34 cellular contexts compared by ENCODE assay signal in genomic region chr7:13541326-13541725, GRCh38.
"Had no signal": no experiment of that assay in that cellular context is flagged by ENCODE, and none has a peak within 500 bp of the region (broad histone marks: within the 10 kb centered on the region; RNA-seq: fewer than 3 reads in every experiment).

No MANE protein-coding gene starts in this region.

- H3K9me3 ChIP-seq: breast epithelium, colonic mucosa, esophagus squamous epithelium, gastrocnemius medialis, heart left ventricle had no signal

- H3K27ac ChIP-seq: breast epithelium, cardiac muscle cell, colonic mucosa, epithelial cell of prostate, esophagus squamous epithelium, gastrocnemius medialis, heart left ventricle had no signal

- H3K4me1 ChIP-seq: breast epithelium, colonic mucosa, esophagus squamous epithelium, gastrocnemius medialis, heart left ventricle had no signal

- H3K4me3 Mint-ChIP-seq: activated CD4-positive, alpha-beta memory T cell treated with anti-CD3 and anti-CD28 coated beads, Interleukin-2, amount 10 ng/mL, durations not matched to agents 7 days and 5 days; activated CD4-positive, alpha-beta T cell treated with anti-CD3 and anti-CD28 coated beads for 36 hours; activated CD4-positive, alpha-beta T cell treated with anti-CD3 and anti-CD28 coated beads, Interleukin-2, amount 10 ng/mL, durations not matched to agents 24 days and 14 days; activated naive CD8-positive, alpha-beta T cell; activated T-cell treated with anti-CD3 and anti-CD28 coated beads, Interleukin-2, amount 50 U/mL, for 4 hours; activated T-helper 17 cell treated with anti-CD3 and anti-CD28 coated beads, Interleukin-2, amount 50 U/mL, for 72 hours; brain; T-helper 17 cell; T-helper 2 cell treated with Interferon-gamma antibody and Interleukin-4, amounts not matched to agents 5 μg/mL and 100 μg/mL, for 36 hours had no signal

- H3K27me3 ChIP-seq: breast epithelium, cardiac muscle cell, colonic mucosa, esophagus squamous epithelium, gastrocnemius medialis, heart left ventricle had no signal

- ATAC-seq: activated CD4-positive, alpha-beta T cell treated with anti-CD3 and anti-CD28 coated beads for 36 hours; activated T-cell treated with anti-CD3 and anti-CD28 coated beads, Interleukin-2, amount 50 U/mL, for 4 hours; activated T-helper 17 cell treated with anti-CD3 and anti-CD28 coated beads, Interleukin-2, amount 50 U/mL, for 72 hours; gastrocnemius medialis; heart left ventricle; T-helper 17 cell had no signal

- H3K27me3 Mint-ChIP-seq: activated CD4-positive, alpha-beta memory T cell treated with anti-CD3 and anti-CD28 coated beads, Interleukin-2, amount 10 ng/mL, durations not matched to agents 7 days and 5 days; activated CD4-positive, alpha-beta T cell treated with anti-CD3 and anti-CD28 coated beads for 36 hours; activated CD4-positive, alpha-beta T cell treated with anti-CD3 and anti-CD28 coated beads, Interleukin-2, amount 10 ng/mL, durations not matched to agents 24 days and 14 days; activated naive CD8-positive, alpha-beta T cell; activated T-helper 17 cell treated with anti-CD3 and anti-CD28 coated beads, Interleukin-2, amount 50 U/mL, for 72 hours; brain; T-helper 17 cell had no signal

- DNase-seq: activated CD4-positive, alpha-beta memory T cell treated with anti-CD3 and anti-CD28 coated beads, Interleukin-2, amount 10 ng/mL, durations not matched to agents 7 days and 5 days; activated CD4-positive, alpha-beta T cell treated with anti-CD3 and anti-CD28 coated beads for 36 hours; activated CD4-positive, alpha-beta T cell treated with anti-CD3 and anti-CD28 coated beads, Interleukin-2, amount 10 ng/mL, durations not matched to agents 24 days and 14 days; activated CD4-positive, CD25-positive, alpha-beta regulatory T cell; activated CD4-positive, CD25-positive, alpha-beta regulatory T cell treated with anti-CD3 and anti-CD28 coated beads, Interleukin-2, amount 50 U/mL, for 72 hours; activated effector memory CD4-positive, alpha-beta T cell treated with Interleukin-2 at 50 U/mL for 16 hours; activated gamma-delta T cell treated with Interleukin-2 at 50 U/mL for 16 hours; activated naive CD4-positive, alpha-beta T cell treated with anti-CD3 and anti-CD28 coated beads, Interleukin-2, amount 50 U/mL, for 16 hours; activated naive CD4-positive, alpha-beta T cell treated with Interleukin-2 at 50 U/mL for 16 hours; activated T-cell treated with anti-CD3 and anti-CD28 coated beads, Interleukin-2, amount 50 U/mL, for 4 hours; amygdala; aorta; central memory CD4-positive, alpha-beta T cell; cerebellar nuclear complex; colonic mucosa; effector CD8-positive, alpha-beta T cell; esophagus squamous epithelium; foreskin fibroblast; gastrocnemius medialis; glutamatergic neuron; heart left ventricle; hypothalamus; T-helper 1 cell; T-helper 17 cell; T1000 had no signal

- H3K36me3 ChIP-seq: breast epithelium, cardiac muscle cell, colonic mucosa, esophagus squamous epithelium, gastrocnemius medialis, heart left ventricle had no signal

- H3K27ac Mint-ChIP-seq: activated CD4-positive, alpha-beta memory T cell treated with anti-CD3 and anti-CD28 coated beads, Interleukin-2, amount 10 ng/mL, durations not matched to agents 7 days and 5 days; activated CD4-positive, alpha-beta T cell treated with anti-CD3 and anti-CD28 coated beads for 36 hours; activated CD4-positive, alpha-beta T cell treated with anti-CD3 and anti-CD28 coated beads, Interleukin-2, amount 10 ng/mL, durations not matched to agents 24 days and 14 days; activated naive CD8-positive, alpha-beta T cell; activated T-helper 17 cell treated with anti-CD3 and anti-CD28 coated beads, Interleukin-2, amount 50 U/mL, for 72 hours; brain; T-helper 17 cell; T-helper 2 cell treated with Interferon-gamma antibody and Interleukin-4, amounts not matched to agents 5 μg/mL and 100 μg/mL, for 36 hours had no signal

- H3K36me3 Mint-ChIP-seq: activated naive CD8-positive, alpha-beta T cell; brain had no signal

- FAIRE-seq: endometrium, endothelial cell of umbilical vein had no signal

- H3K9me3 Mint-ChIP-seq: activated CD4-positive, alpha-beta memory T cell treated with anti-CD3 and anti-CD28 coated beads, Interleukin-2, amount 10 ng/mL, durations not matched to agents 7 days and 5 days; activated CD4-positive, alpha-beta T cell treated with anti-CD3 and anti-CD28 coated beads, Interleukin-2, amount 10 ng/mL, durations not matched to agents 24 days and 14 days; activated T-cell treated with anti-CD3 and anti-CD28 coated beads, Interleukin-2, amount 50 U/mL, for 4 hours; activated T-helper 17 cell treated with anti-CD3 and anti-CD28 coated beads, Interleukin-2, amount 50 U/mL, for 72 hours; brain; T-helper 2 cell treated with Interferon-gamma antibody and Interleukin-4, amounts not matched to agents 5 μg/mL and 100 μg/mL, for 36 hours had no signal

- H3K4me3 ChIP-seq: breast epithelium, cardiac muscle cell, colonic mucosa, esophagus squamous epithelium, gastrocnemius medialis, heart left ventricle had no signal

- H3K4me1 Mint-ChIP-seq: activated CD4-positive, alpha-beta memory T cell treated with anti-CD3 and anti-CD28 coated beads, Interleukin-2, amount 10 ng/mL, durations not matched to agents 7 days and 5 days; activated CD4-positive, alpha-beta T cell treated with anti-CD3 and anti-CD28 coated beads for 36 hours; activated CD4-positive, alpha-beta T cell treated with anti-CD3 and anti-CD28 coated beads, Interleukin-2, amount 10 ng/mL, durations not matched to agents 24 days and 14 days; activated T-helper 17 cell treated with anti-CD3 and anti-CD28 coated beads, Interleukin-2, amount 50 U/mL, for 72 hours had no signal
